ENCODE assay signal across 7 cellular contexts in the genomic region with DNA sequence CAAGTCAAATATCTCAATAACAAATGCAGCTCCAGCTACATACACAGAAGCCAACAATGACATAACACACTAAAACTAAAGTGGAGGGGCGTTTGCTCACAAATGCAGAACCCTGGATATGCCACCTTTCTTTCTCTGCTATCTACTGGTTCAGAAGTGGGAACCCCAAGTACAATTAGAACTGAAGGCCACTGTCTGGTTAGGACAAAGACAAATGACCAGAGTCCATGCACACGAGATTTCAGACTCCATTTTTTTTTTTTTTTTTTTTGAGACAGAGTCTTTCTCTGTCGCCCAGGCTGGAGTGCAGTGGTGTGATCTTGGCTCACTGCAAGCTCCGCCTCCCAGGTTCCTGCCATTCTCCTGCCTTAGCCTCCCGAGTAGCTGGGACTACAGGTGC. TPM values are rescaled to one million over a fixed set of nuclear protein-coding genes. Genes with fewer than 3 reads are reported as not detected.
DNase-seq lines count a peak whose midpoint lies in the region; ATAC-seq, FAIRE-seq and TF ChIP-seq lines count a peak whose summit lies in the region.
"Not testable (repeated sequence)": the region's sequence is repeated elsewhere in the genome, so short reads cannot be mapped to it uniquely, and the experiment has no call there.

No MANE protein-coding gene starts in this region.

- H3K14ac ChIP-seq in H1 (ENCODE audit: insufficient read length) = not testable (repeated sequence)

- peak overlapping the region; percentile 90 for H3K27ac Mint-ChIP-seq in Calu3 (ENCODE audit: unreplicated experiment)
- peak overlapping the region; percentile 86 for H3K27ac Mint-ChIP-seq in activated CD4-positive, alpha-beta T cell treated with anti-CD3 and anti-CD28 coated beads for 36 hours
- peak overlapping the region; percentile 72 for H3K27ac Mint-ChIP-seq in activated T-helper 2 cell treated with anti-CD3 and anti-CD28 coated beads, Interferon-gamma antibody, Interleukin-2, Interleukin-4, amounts not matched to agents 10 μg/mL and 5 μg/mL and 100 μg/mL, durations not matched to agents 14 hours and 24 hours and 36 hours
- H3K27ac Mint-ChIP-seq in mesothelial cell of epicardium = peak overlapping the region; percentile 64

- H3K36me3 ChIP-seq in PC-9 (ENCODE audit: low read depth) = peaks cover 87% of the 10 kb centered on the region
- peaks cover 11 to 41% (median 25%) of the 10 kb centered on the region in 4 experiments for H3K36me3 ChIP-seq in H1 (ENCODE audit: control insufficient read depth in 2 of 4, insufficient read depth in 4 of 4, low read length in 3 of 4)
- H3K36me3 ChIP-seq in skeletal muscle satellite cell (ENCODE audit: insufficient read depth, low read length) = peaks cover 30% of the 10 kb centered on the region

- not testable (repeated sequence) for TF ChIP-seq RAD21 in H1 (IDR thresholded peaks at IDR 0.05 in 1 of 2, conservative IDR thresholded peaks at IDR 0.05 in 1 of 2; ENCODE audit: low read depth in 2 of 2, low read length in 2 of 2)

- H4K5ac ChIP-seq in H1 (ENCODE audit: insufficient read length, low read depth, low read length) = not testable (repeated sequence)

- peaks cover 100% of the 10 kb centered on the region for H3K79me2 ChIP-seq in PC-9 (ENCODE audit: low read depth)
- H3K79me2 ChIP-seq in H1 (ENCODE audit: control insufficient read depth in 1 of 2, insufficient read depth in 2 of 2, low read length in 2 of 2) = peaks cover 21 to 99% of the 10 kb centered on the region in 2 experiments

- peaks cover 13% of the 10 kb centered on the region for H3K79me1 ChIP-seq in H1 (ENCODE audit: low read depth, low read length)

- H2BK5ac ChIP-seq in H1 (ENCODE audit: low read depth, low read length) = not testable (repeated sequence)

- H3K4me3 Mint-ChIP-seq in Calu3 (ENCODE audit: low read depth, unreplicated experiment) = peak overlapping the region; percentile 69
- H3K4me3 Mint-ChIP-seq in activated CD4-positive, alpha-beta T cell treated with anti-CD3 and anti-CD28 coated beads for 36 hours; activated T-helper 2 cell treated with anti-CD3 and anti-CD28 coated beads, Interferon-gamma antibody, Interleukin-2, Interleukin-4, amounts not matched to agents 10 μg/mL and 5 μg/mL and 100 μg/mL, durations not matched to agents 14 hours and 24 hours and 36 hours (ENCODE audit: low read depth); mesothelial cell of epicardium: not testable (repeated sequence)

- H3K9me3 ChIP-seq in PC-9 (ENCODE audit: insufficient read depth, low read depth); H1 (ENCODE audit: insufficient read depth in 2 of 2, low read depth in 1 of 2, low read length in 1 of 2); skeletal muscle satellite cell (replicated peaks; ENCODE audit: low read length): not testable (repeated sequence)

- not testable (repeated sequence) for H3K56ac ChIP-seq in H1 (replicated peaks; ENCODE audit: insufficient read length, low read depth, low read length)

- peaks cover 100% of the 10 kb centered on the region for H3F3A ChIP-seq in PC-9 (ENCODE audit: insufficient read depth, low read depth)

- H3K36me3 Mint-ChIP-seq in Calu3 (ENCODE audit: insufficient read depth, unreplicated experiment) (peaks cover 97% of the 10 kb centered on the region), mesothelial cell of epicardium (peaks cover 23% of the 10 kb centered on the region)
- peaks cover 58% of the 10 kb centered on the region for H3K36me3 Mint-ChIP-seq in activated CD4-positive, alpha-beta T cell treated with anti-CD3 and anti-CD28 coated beads for 36 hours (ENCODE audit: low read depth)
- peaks cover 65% of the 10 kb centered on the region for H3K36me3 Mint-ChIP-seq in activated T-helper 2 cell treated with anti-CD3 and anti-CD28 coated beads, Interferon-gamma antibody, Interleukin-2, Interleukin-4, amounts not matched to agents 10 μg/mL and 5 μg/mL and 100 μg/mL, durations not matched to agents 14 hours and 24 hours and 36 hours (ENCODE audit: low read depth)

- POLR2A ChIA-PET in PC-9 (lab: Charles Lee; ENCODE audit: unreplicated experiment) = not testable (repeated sequence)
- POLR2A ChIA-PET in activated CD4-positive, alpha-beta T cell treated with anti-CD3 and anti-CD28 coated beads for 36 hours (lab: Charles Lee) = interaction anchor here (0.7 kb wide), 1 partner anchor 542 kb away, joined by 3 read pairs; no protein-coding TSS in a partner anchor
- POLR2A ChIA-PET in H1 (lab: Charles Lee; ENCODE audit: partially characterized antibody) = interaction anchor here (1.0 to 2.8 kb wide), 3 partner anchors 22 to 28 kb away, joined by 3 to 11 read pairs (median 4); a partner anchor contains a TSS

- FAIRE-seq in H1 (lab: Jason Lieb, UNC) = not testable (repeated sequence)

- not testable (repeated sequence) for H2BK120ac ChIP-seq in H1 (replicated peaks; ENCODE audit: low read depth, low read length)

- not testable (repeated sequence) for H3K9me2 ChIP-seq in PC-9 (ENCODE audit: insufficient read depth)

- H4K91ac ChIP-seq in H1 (replicated peaks; ENCODE audit: insufficient read length, low read length) = not testable (repeated sequence)

- H3K23ac ChIP-seq in H1 (ENCODE audit: insufficient read length) = not testable (repeated sequence)

- not testable (repeated sequence) for H3K4ac ChIP-seq in H1 (replicated peaks; ENCODE audit: insufficient read length, low read depth, low read length)

- H3K4me2 ChIP-seq in PC-9 (peak overlapping the region; percentile 9; the same call in 1 of the 2 replicates), skeletal muscle satellite cell (ENCODE audit: low read length) (peak overlapping the region; percentile 59)
- H3K4me2 ChIP-seq in H1 (ENCODE audit: insufficient read depth in 1 of 2, low read depth in 2 of 2, low read length in 2 of 2) = not testable (repeated sequence)

- H3K9ac ChIP-seq in H1 (replicated peaks in 1 of 4; ENCODE audit: extremely low read depth in 1 of 4, low read depth in 3 of 4, low read length in 3 of 4) = not testable (repeated sequence)
- H3K9ac ChIP-seq in skeletal muscle satellite cell (ENCODE audit: low read depth, low read length) = peak overlapping the region; percentile 44

- not testable (repeated sequence) for H2BK15ac ChIP-seq in H1 (ENCODE audit: low read length)

- intact Hi-C loops in Calu3 (cut with micrococcal nuclease; ENCODE audit: unreplicated experiment) = loop anchor here (5.0 kb wide), 1 partner anchor 84 kb away; no protein-coding TSS in a partner anchor
- intact Hi-C loops in PC-9 (cut with micrococcal nuclease; ENCODE audit: unreplicated experiment); activated CD4-positive, alpha-beta T cell treated with anti-CD3 and anti-CD28 coated beads for 36 hours (cut with DNase I, micrococcal nuclease): not testable (repeated sequence)
- intact Hi-C loops in activated T-helper 2 cell treated with anti-CD3 and anti-CD28 coated beads, Interferon-gamma antibody, Interleukin-2, Interleukin-4, amounts not matched to agents 10 μg/mL and 5 μg/mL and 100 μg/mL, durations not matched to agents 14 hours and 24 hours and 36 hours (cut with micrococcal nuclease) = loop anchor here (10.0 kb wide), 2 partner anchors 343 to 673 kb away; no protein-coding TSS in a partner anchor

- TF ChIP-seq CTCF in Calu3 (IDR thresholded peaks at IDR 0.05; ENCODE audit: unreplicated experiment); PC-9 (conservative IDR thresholded peaks at IDR 0.05); H1 (IDR thresholded peaks at IDR 0.05; ENCODE audit: control extremely low read depth in 1 of 3, insufficient read depth in 1 of 3, low read depth in 1 of 3, low read length in 3 of 3); mesothelial cell of epicardium (IDR thresholded peaks at IDR 0.05; ENCODE audit: unreplicated experiment): not testable (repeated sequence)

- not testable (repeated sequence) for H4K8ac ChIP-seq in H1 (ENCODE audit: extremely low read depth, insufficient read depth, low read length)

- peak overlapping the region; percentile 52; the same call in 1 of the 2 replicates for H3K27ac ChIP-seq in PC-9
- H3K27ac ChIP-seq in H1 (ENCODE audit: low read depth, low read length) = not testable (repeated sequence)

- not testable (repeated sequence) for DNase-seq in Calu3; PC-9; activated CD4-positive, alpha-beta T cell treated with anti-CD3 and anti-CD28 coated beads for 36 hours; activated T-helper 2 cell treated with anti-CD3 and anti-CD28 coated beads, Interferon-gamma antibody, Interleukin-2, Interleukin-4, amounts not matched to agents 10 μg/mL and 5 μg/mL and 100 μg/mL, durations not matched to agents 14 hours and 24 hours and 36 hours (ENCODE audit: low spot score); H1 (ENCODE audit: low read depth in 1 of 2, low spot score in 2 of 2); mesothelial cell of epicardium (ENCODE audit: low spot score in 2 of 2, unreplicated experiment in 2 of 2)

- H3K4me1 ChIP-seq in PC-9 (replicated peaks; ENCODE audit: insufficient read depth) = peaks cover 93% of the 10 kb centered on the region
- H3K4me1 ChIP-seq in H1 (replicated peaks in 1 of 4; ENCODE audit: control insufficient read depth in 3 of 4, insufficient read depth in 4 of 4, low read length in 3 of 4); skeletal muscle satellite cell (ENCODE audit: control insufficient read depth, insufficient read depth, low read length): not testable (repeated sequence)

- not testable (repeated sequence) for ATAC-seq in activated CD4-positive, alpha-beta T cell treated with anti-CD3 and anti-CD28 coated beads for 36 hours

- not testable (repeated sequence) for H2AFZ ChIP-seq in PC-9; H1 (ENCODE audit: low read length)

- H3K23me2 ChIP-seq in H1 (ENCODE audit: low read depth, low read length) = not testable (repeated sequence)

- H2BK20ac ChIP-seq in H1 (ENCODE audit: low read length) = not testable (repeated sequence)

- 71% methylated on average over 3 of the region's 5 CpGs; no CpG with 5 or more reads in 1 of the 2 experiments for WGBS in H1 (ENCODE audit: extremely low coverage in 1 of 2, insufficient coverage in 1 of 2, insufficient read length in 1 of 2, insufficient replicate concordance in 2 of 2, low coverage in 1 of 2, low lambda C conversion rate in 2 of 2, missing lambda C conversion rate in 1 of 2), 2 experiments

- BruUV-seq in Calu3 (replicated peaks; lab: Mats Ljungman, UMichigan); PC-9 (replicated peaks; lab: Mats Ljungman, UMichigan): not testable (repeated sequence)

- H3K27me3 Mint-ChIP-seq in Calu3 (ENCODE audit: unreplicated experiment); activated CD4-positive, alpha-beta T cell treated with anti-CD3 and anti-CD28 coated beads for 36 hours; activated T-helper 2 cell treated with anti-CD3 and anti-CD28 coated beads, Interferon-gamma antibody, Interleukin-2, Interleukin-4, amounts not matched to agents 10 μg/mL and 5 μg/mL and 100 μg/mL, durations not matched to agents 14 hours and 24 hours and 36 hours (ENCODE audit: low read depth); mesothelial cell of epicardium (ENCODE audit: low read depth): not testable (repeated sequence)

- H3K4me1 Mint-ChIP-seq in Calu3 (ENCODE audit: low read depth, unreplicated experiment) (peaks cover 94% of the 10 kb centered on the region), mesothelial cell of epicardium (peaks cover 37% of the 10 kb centered on the region)
- H3K4me1 Mint-ChIP-seq in activated CD4-positive, alpha-beta T cell treated with anti-CD3 and anti-CD28 coated beads for 36 hours = peaks cover 73% of the 10 kb centered on the region
- peaks cover 63% of the 10 kb centered on the region for H3K4me1 Mint-ChIP-seq in activated T-helper 2 cell treated with anti-CD3 and anti-CD28 coated beads, Interferon-gamma antibody, Interleukin-2, Interleukin-4, amounts not matched to agents 10 μg/mL and 5 μg/mL and 100 μg/mL, durations not matched to agents 14 hours and 24 hours and 36 hours (ENCODE audit: low read depth)

- H4K20me1 ChIP-seq in PC-9 (ENCODE audit: insufficient read depth) = peaks cover 100% of the 10 kb centered on the region
- peaks cover 21 to 33% of the 10 kb centered on the region in 2 experiments for H4K20me1 ChIP-seq in H1 (replicated peaks in 1 of 2; ENCODE audit: control insufficient read depth in 1 of 2, insufficient read depth in 2 of 2, low read length in 2 of 2)

- not testable (repeated sequence) for H3K4me3 ChIP-seq in PC-9; H1 (ENCODE audit: extremely low read depth in 1 of 4, insufficient read depth in 2 of 4, low read depth in 3 of 4, low read length in 4 of 4); skeletal muscle satellite cell (ENCODE audit: low read length)

- H2BK12ac ChIP-seq in H1 (ENCODE audit: low read depth, low read length) = not testable (repeated sequence)

- not testable (repeated sequence) for H3K27me3 ChIP-seq in PC-9 (ENCODE audit: insufficient read depth, low read depth); H1 (replicated peaks in 1 of 4; ENCODE audit: control insufficient read depth in 3 of 4, extremely low read depth in 1 of 4, insufficient read depth in 3 of 4, low read length in 3 of 4); skeletal muscle satellite cell (ENCODE audit: control insufficient read depth, insufficient read depth, low read length)

- not testable (repeated sequence) for TF ChIP-seq EP300 in H1 (IDR thresholded peaks at IDR 0.05; ENCODE audit: borderline replicate concordance in 1 of 2, low read depth in 2 of 2, low read length in 2 of 2)

- not testable (repeated sequence) for H3K9me3 Mint-ChIP-seq in Calu3 (ENCODE audit: low read depth, unreplicated experiment); activated CD4-positive, alpha-beta T cell treated with anti-CD3 and anti-CD28 coated beads for 36 hours (ENCODE audit: low read depth); activated T-helper 2 cell treated with anti-CD3 and anti-CD28 coated beads, Interferon-gamma antibody, Interleukin-2, Interleukin-4, amounts not matched to agents 10 μg/mL and 5 μg/mL and 100 μg/mL, durations not matched to agents 14 hours and 24 hours and 36 hours; mesothelial cell of epicardium

- CTCF ChIA-PET in Calu3 (lab: Charles Lee) = interaction anchor here (0.9 to 2.1 kb wide), 4 partner anchors 12 to 75 kb away, joined by 3 to 11 read pairs (median 8); no protein-coding TSS in a partner anchor
- CTCF ChIA-PET in PC-9 (lab: Charles Lee) = not testable (repeated sequence)
- CTCF ChIA-PET in activated CD4-positive, alpha-beta T cell treated with anti-CD3 and anti-CD28 coated beads for 36 hours (lab: Charles Lee) = interaction anchor here (0.7 to 2.2 kb wide), 2 partner anchors 9 to 185 kb away, joined by 3 to 8 read pairs; no protein-coding TSS in a partner anchor
- CTCF ChIA-PET in H1 (lab: Charles Lee; ENCODE audit: partially characterized antibody) = interaction anchor here (1.4 to 6.8 kb wide), 6 partner anchors 10 to 182 kb away, joined by 3 to 54 read pairs (median 8); no protein-coding TSS in a partner anchor

- not testable (repeated sequence) for TF ChIP-seq POLR2A in H1 (IDR thresholded peaks at IDR 0.05; ENCODE audit: control extremely low read depth in 1 of 2, low read depth in 2 of 2, low read length in 2 of 2)

- 0 out of 2 replicates have a peak overlapping the region, but pooled peaks have one; percentile 11 for H3K18ac ChIP-seq in H1 (ENCODE audit: extremely low read depth, low read length)

- H2AK5ac ChIP-seq in H1 (ENCODE audit: low read depth, low read length) = not testable (repeated sequence)

RNA-seq across cellular contexts. Expression of a gene that starts 27.7 kb away (rescaled TPM):
- 935 and 954 TPM in 2 replicates for total RNA-seq in Calu3 (2022)
- total RNA-seq in PC-9 (2021) = 231 and 240 TPM in 2 replicates
- total RNA-seq in activated CD4-positive, alpha-beta T cell treated with anti-CD3 and anti-CD28 coated beads for 36 hours = 100 to 1,000 TPM; 197 to 203 TPM
- total RNA-seq in activated T-helper 2 cell treated with anti-CD3 and anti-CD28 coated beads, Interferon-gamma antibody, Interleukin-2, Interleukin-4, amounts not matched to agents 10 μg/mL and 5 μg/mL and 100 μg/mL, durations not matched to agents 14 hours and 24 hours and 36 hours = 204 and 206 TPM in 2 replicates
- 286 and 287 TPM in 2 replicates for total RNA-seq in H1 (2021; fragmentation: NEBNext Ultra II Directional; extraction: Animal tissue kit (Norgen Biotek cat#: 25700))
- 122 and 138 TPM in 2 replicates for polyA plus RNA-seq in H1 (2011; rRNA removed)
- 180 TPM for polyA plus RNA-seq in H1 (2011; cell fraction: cytosol; rRNA removed)
- 214 TPM for polyA plus RNA-seq in H1 (2011; cell fraction: nucleus; rRNA removed)
- 182 to 212 TPM (median 197 TPM) in 4 replicates for polyA plus RNA-seq in H1 (2012, experiment 1 of 2)
- polyA plus RNA-seq in H1 (2012, experiment 2 of 2) = 94.1 TPM
- 180 TPM for polyA plus RNA-seq in H1 (2013, experiment 1 of 2)
- polyA plus RNA-seq in H1 (2013, experiment 2 of 2) = 182 TPM
- polyA minus RNA-seq in H1 (2011; rRNA and poly(A)+ RNA removed) = 153 and 157 TPM in 2 replicates
- polyA minus RNA-seq in H1 (2011; cell fraction: cytosol; rRNA and poly(A)+ RNA removed) = 91.7 TPM
- polyA minus RNA-seq in H1 (2011; cell fraction: nucleus; rRNA and poly(A)+ RNA removed) = 77.4 TPM
- total RNA-seq in mesothelial cell of epicardium = 195 to 208 TPM (median 204 TPM) in 3 replicates
- total RNA-seq in skeletal muscle satellite cell (2012; rRNA removed) = 21.0 and 25.6 TPM in 2 replicates
